In genomic region chr17:42659079-42659931, GRCh38 we compare ENCODE assay signal across 1 cellular context.
A peak's percentile ranks its signal among the peaks of the same experiment; 100 is the strongest.
TF ChIP-seq lines count a peak whose summit lies in the region.

Gene TUBG2, plus strand, starts transcription at chr17:42659284. Its CDS starts 220 bp downstream, at chr17:42659504.

TF ChIP-seq in A549, 52 proteins besides CTCF, POLR2A, EP300 and RAD21 (continued from another document):
- TF ChIP-seq EHMT2 (IDR thresholded peaks at IDR 0.05; ENCODE audit: low read depth) (no peak), PHF8 (IDR thresholded peaks at IDR 0.05; ENCODE audit: borderline replicate concordance, low read depth) (peak; percentile 58), CBX8 (IDR thresholded peaks at IDR 0.05) (no peak), CHD2 (IDR thresholded peaks at IDR 0.05; ENCODE audit: low read length, partially characterized antibody) (peak; percentile 56), TP53 (CRISPR knock-in tag; IDR thresholded peaks at IDR 0.05) (no peak), ZC3H11A (IDR thresholded peaks at IDR 0.05) (no peak), HMGXB4 (CRISPR knock-in tag; IDR thresholded peaks at IDR 0.05; ENCODE audit: borderline replicate concordance) (no peak), RNF2 (IDR thresholded peaks at IDR 0.05; ENCODE audit: borderline replicate concordance, low read depth) (no peak), TFCP2L1 (CRISPR knock-in tag; IDR thresholded peaks at IDR 0.05) (no peak), HDAC2 (IDR thresholded peaks at IDR 0.05) (no peak), SREBF2 (IDR thresholded peaks at IDR 0.05) (no peak), KDM5A (IDR thresholded peaks at IDR 0.05) (no peak), ZSCAN20 (CRISPR knock-in tag; IDR thresholded peaks at IDR 0.05) (no peak), NR3C1 (IDR thresholded peaks at IDR 0.05) (no peak), PBX3 (IDR thresholded peaks at IDR 0.05) (no peak), MAZ (IDR thresholded peaks at IDR 0.05; ENCODE audit: borderline replicate concordance, low read depth, low read length) (no peak), ATOH8 (CRISPR knock-in tag; IDR thresholded peaks at IDR 0.05; ENCODE audit: low read depth) (no peak), BCL3 (IDR thresholded peaks at IDR 0.05) (peak; percentile 65; the same call in 1 of the 3 replicates), RCOR1 (IDR thresholded peaks at IDR 0.05; ENCODE audit: low read depth, low read length) (no peak), SMC3 (IDR thresholded peaks at IDR 0.05) (peak; percentile 16; the same call in 1 of the 3 replicates), KDM1A (IDR thresholded peaks at IDR 0.05; ENCODE audit: low read depth) (no peak), RARB (CRISPR knock-in tag; IDR thresholded peaks at IDR 0.05) (no peak), NFE2L2 (conservative IDR thresholded peaks at IDR 0.05; ENCODE audit: low read length) (no peak), CBX2 (IDR thresholded peaks at IDR 0.05; ENCODE audit: borderline replicate concordance, low read depth) (no peak), NPAS2 (CRISPR knock-in tag; IDR thresholded peaks at IDR 0.05; ENCODE audit: borderline replicate concordance) (no peak), CHD4 (IDR thresholded peaks at IDR 0.05; ENCODE audit: borderline replicate concordance) (no peak), HOXB5 (CRISPR knock-in tag; IDR thresholded peaks at IDR 0.05) (no peak), ZNF302 (CRISPR knock-in tag; IDR thresholded peaks at IDR 0.05) (no peak), ZFP36 (IDR thresholded peaks at IDR 0.05; ENCODE audit: borderline replicate concordance, partially characterized antibody) (no peak), FOXS1 (CRISPR knock-in tag; IDR thresholded peaks at IDR 0.05) (no peak), ESRRA (IDR thresholded peaks at IDR 0.05; ENCODE audit: borderline replicate concordance, low read length) (no peak), USF2 (IDR thresholded peaks at IDR 0.05) (no peak), FOSL2 (IDR thresholded peaks at IDR 0.05) (no peak), FOSL2 (CRISPR knock-in tag; IDR thresholded peaks at IDR 0.05) (0 out of 2 replicates have a peak, but pooled peaks have one; percentile 13), E2F6 (IDR thresholded peaks at IDR 0.05; ENCODE audit: borderline replicate concordance, low read depth) (peak; percentile 79), MYC (IDR thresholded peaks at IDR 0.05; ENCODE audit: borderline replicate concordance, low read length) (no peak), BHLHE40 (IDR thresholded peaks at IDR 0.05; ENCODE audit: low read depth, low read length) (no peak), JUN (IDR thresholded peaks at IDR 0.05) (peak; percentile 80 to 82), MAFK (IDR thresholded peaks at IDR 0.05; ENCODE audit: partially characterized antibody) (no peak), HOXB13 (CRISPR knock-in tag; IDR thresholded peaks at IDR 0.05; ENCODE audit: low read depth) (no peak), HEYL (CRISPR knock-in tag; IDR thresholded peaks at IDR 0.05) (no peak), CEBPB (IDR thresholded peaks at IDR 0.05) (no peak), JUNB (IDR thresholded peaks at IDR 0.05) (no peak), HOXA7 (CRISPR knock-in tag; IDR thresholded peaks at IDR 0.05) (no peak)
